17 cellular contexts compared by ENCODE assay signal in genomic region chr6:168628732-168629245, GRCh38.
"Had no signal": no experiment of that assay in that cellular context is flagged by ENCODE, and none has a peak within 500 bp of the region (broad histone marks: within the 10 kb centered on the region; RNA-seq: fewer than 3 reads in every experiment).

No MANE protein-coding gene starts in this region.

- H3K4me1 ChIP-seq: parathyroid adenoma, spleen, thyroid gland, upper lobe of left lung had no signal

- H3K4me3 ChIP-seq: coronary artery, lung, spleen, thyroid gland, upper lobe of left lung had no signal

- DNase-seq: dermis blood vessel endothelial cell; effector memory CD8-positive, alpha-beta T cell; erythroblast; head of caudate nucleus; natural killer cell; spleen; stimulated activated CD4-positive, alpha-beta T cell treated with anti-CD3 and anti-CD28 coated beads, Interleukin-4, amount 100 ng/mL, for 4 hours; stimulated activated naive B cell treated with anti-CD40 and anti-IgM and Interleukin-4, amounts not matched to agents 10 μg/mL and 1 μg/mL and 100 μg/mL, for 72 hours; thyroid gland had no signal

- H3K4me3 Mint-ChIP-seq: effector memory CD8-positive, alpha-beta T cell; memory B cell; natural killer cell; neural crest cell; stimulated activated naive B cell treated with anti-CD40 and anti-IgM and Interleukin-4, amounts not matched to agents 10 μg/mL and 1 μg/mL and 100 μg/mL, for 72 hours; stimulated activated naive CD8-positive, alpha-beta T cell treated with anti-CD3 and anti-CD28 coated beads, Interleukin-15, Interleukin-2, amounts not matched to agents 100 ng/mL and 50 ng/mL, for 24 hours had no signal

- H3K27me3 Mint-ChIP-seq: stimulated activated naive B cell treated with anti-CD40 and anti-IgM and Interleukin-4, amounts not matched to agents 10 μg/mL and 1 μg/mL and 100 μg/mL, for 72 hours; stimulated activated naive CD8-positive, alpha-beta T cell treated with anti-CD3 and anti-CD28 coated beads, Interleukin-15, Interleukin-2, amounts not matched to agents 100 ng/mL and 50 ng/mL, for 24 hours had no signal

- H2AFZ ChIP-seq: parathyroid adenoma had no signal

- H3K9me3 ChIP-seq: thyroid gland, upper lobe of left lung had no signal

- H3K36me3 ChIP-seq: spleen, thyroid gland, upper lobe of left lung had no signal

- H3K27ac Mint-ChIP-seq: effector memory CD8-positive, alpha-beta T cell; memory B cell; natural killer cell; progenitor cell of endocrine pancreas; stimulated activated naive B cell treated with anti-CD40 and anti-IgM and Interleukin-4, amounts not matched to agents 10 μg/mL and 1 μg/mL and 100 μg/mL, for 72 hours; stimulated activated naive CD8-positive, alpha-beta T cell treated with anti-CD3 and anti-CD28 coated beads, Interleukin-15, Interleukin-2, amounts not matched to agents 100 ng/mL and 50 ng/mL, for 24 hours had no signal

- H3K27ac ChIP-seq: coronary artery, parathyroid adenoma, spleen, thyroid gland, upper lobe of left lung had no signal

- H3K9ac ChIP-seq: parathyroid adenoma had no signal

- H3K79me2 ChIP-seq: parathyroid adenoma had no signal

- H3K36me3 Mint-ChIP-seq: memory B cell; natural killer cell; stimulated activated naive B cell treated with anti-CD40 and anti-IgM and Interleukin-4, amounts not matched to agents 10 μg/mL and 1 μg/mL and 100 μg/mL, for 72 hours had no signal

- H3K4me1 Mint-ChIP-seq: memory B cell; neural crest cell; stimulated activated naive B cell treated with anti-CD40 and anti-IgM and Interleukin-4, amounts not matched to agents 10 μg/mL and 1 μg/mL and 100 μg/mL, for 72 hours had no signal

- H3K27me3 ChIP-seq: thyroid gland, upper lobe of left lung had no signal

- H3K9me3 Mint-ChIP-seq: natural killer cell; stimulated activated naive CD8-positive, alpha-beta T cell treated with anti-CD3 and anti-CD28 coated beads, Interleukin-15, Interleukin-2, amounts not matched to agents 100 ng/mL and 50 ng/mL, for 24 hours had no signal
